Comparison of ENCODE assay signal across 9 cellular contexts in genomic region chr17:78747479-78747878, GRCh38. TPM values are rescaled to one million over a fixed set of nuclear protein-coding genes. Genes with fewer than 3 reads are reported as not detected.
DNase-seq lines count a peak whose midpoint lies in the region; ATAC-seq and TF ChIP-seq lines count a peak whose summit lies in the region.
"Had no signal": no experiment of that assay in that cellular context is flagged by ENCODE, and none has a peak within 500 bp of the region (broad histone marks: within the 10 kb centered on the region; RNA-seq: fewer than 3 reads in every experiment).

No MANE protein-coding gene starts in this region.

- peak overlapping the region; percentile 74 for H3K4me2 ChIP-seq in OCI-LY7 (ENCODE audit: low read length)

- CTCF ChIA-PET in OCI-LY7 (lab: Charles Lee; ENCODE audit: unreplicated experiment) = interaction anchor here (0.7 to 1.1 kb wide), 2 partner anchors 26 to 32 kb away, joined by 4 to 5 read pairs; no protein-coding TSS in a partner anchor

- peak overlapping the region; percentile 55 for H3K4me3 ChIP-seq in OCI-LY7 (ENCODE audit: low read depth, low read length, poor library complexity, severe bottlenecking)
- no peak overlapping the region for H3K4me3 ChIP-seq in skin epidermis

- intact Hi-C loops in OCI-LY7 (cut with micrococcal nuclease; ENCODE audit: unreplicated experiment) = loop anchor here (5.0 kb wide), 1 partner anchor 250 kb away; no protein-coding TSS in a partner anchor

- H3K27ac ChIP-seq in OCI-LY7 (ENCODE audit: low read depth, low read length, poor library complexity, severe bottlenecking) (peak overlapping the region; percentile 42), epithelial cell of prostate (peak overlapping the region; percentile 86), skin epidermis (peak overlapping the region in 20 of 21 experiments; percentile 39 to 92 (median 77))

- POLR2A ChIA-PET in OCI-LY7 (lab: Charles Lee) = interaction anchor here (0.5 to 3.0 kb wide), 8 partner anchors 8 to 506 kb away, joined by 3 to 9 read pairs (median 6); no protein-coding TSS in a partner anchor

- BruUV-seq in OCI-LY7 (replicated peaks; lab: Mats Ljungman, UMichigan) = no TSS peak

- H2AFZ ChIP-seq in OCI-LY7 (ENCODE audit: low read length) = no peak overlapping the region

- no peaks in the 10 kb centered on the region for H3K9me3 ChIP-seq in OCI-LY7 (ENCODE audit: low read length)

- no peaks in the 10 kb centered on the region for H3K9me2 ChIP-seq in OCI-LY7 (ENCODE audit: insufficient read depth, low read length)

- H3K4me1 ChIP-seq in OCI-LY7 (ENCODE audit: insufficient read depth, low read length, poor library complexity, severe bottlenecking) = peaks cover 92% of the 10 kb centered on the region

- peaks cover 99% of the 10 kb centered on the region for H3K79me2 ChIP-seq in OCI-LY7 (ENCODE audit: insufficient read depth, low read depth, low read length)

- ATAC-seq in GM18498 (IDR thresholded peaks at IDR 0.05; ENCODE audit: unreplicated experiment) = peak; percentile 4

- DNase-seq in OCI-LY7 (ENCODE audit: low spot score) (no peak), epithelial cell of prostate (ENCODE audit: low read depth, low spot score) (no peak), retina (no peak), SK-N-DZ (ENCODE audit: low spot score) (no peak), NCI-H187 (lab: John Stamatoyannopoulos, UW) (no peak)
- DNase-seq: effector CD4-positive, alpha-beta T cell; NCI-H2171 had no signal

- no peaks in the 10 kb centered on the region for H3K36me3 ChIP-seq in OCI-LY7 (ENCODE audit: insufficient read depth, low read length)

- TF ChIP-seq CTCF in OCI-LY7 (conservative IDR thresholded peaks at IDR 0.05; ENCODE audit: low read length) = no peak

- peaks cover 4% of the 10 kb centered on the region; the same call in 1 of the 2 replicates for H4K20me1 ChIP-seq in OCI-LY7 (ENCODE audit: insufficient read depth, low read length)

RNA-seq across cellular contexts. Expression of gene CYTH1, which starts 34.6 kb away (rescaled TPM):
- total RNA-seq in OCI-LY7 (2014; rRNA removed; shearing (Covaris generic)) = 73.0 and 88.1 TPM in 2 replicates
- total RNA-seq in OCI-LY7 (2022) = 148 and 156 TPM in 2 replicates
- polyA plus RNA-seq in SK-N-DZ (2014; cell fraction: cytosol; rRNA removed) = 36.9 and 43.2 TPM in 2 replicates
- 62.1 and 102 TPM in 2 replicates for polyA plus RNA-seq in SK-N-DZ (2014; cell fraction: nucleus; rRNA removed)
